In the genomic region with DNA sequence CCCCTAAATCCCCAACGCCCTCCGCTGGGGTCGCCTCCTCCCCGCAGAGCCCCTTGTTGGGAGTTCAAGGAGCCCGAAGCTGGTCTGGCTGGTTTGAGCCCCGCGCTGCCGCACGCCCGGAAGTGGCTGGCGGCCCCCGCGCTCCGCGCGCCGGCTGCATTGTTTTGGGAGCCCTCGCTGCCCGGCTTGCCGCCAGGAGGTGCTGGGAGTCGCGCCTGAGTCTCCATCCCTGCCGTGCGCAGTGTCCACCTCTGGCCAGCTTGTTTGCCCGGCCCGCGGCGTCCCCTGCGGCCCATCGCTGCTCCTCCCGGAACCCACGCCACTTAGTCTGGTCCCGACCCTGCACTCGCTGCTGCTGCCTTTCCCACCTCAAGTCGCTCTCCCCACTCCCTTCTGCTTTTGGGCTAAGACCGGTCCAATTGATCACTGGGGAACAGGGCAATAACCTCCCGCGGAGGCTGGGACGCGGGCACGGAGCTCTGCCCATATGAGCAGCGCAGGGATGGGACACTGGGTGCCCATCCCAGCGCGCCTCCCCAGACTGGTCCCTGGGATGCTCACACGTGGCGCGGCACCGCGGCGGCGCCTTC, we compare ENCODE assay signal across 8 cellular contexts. TPM values are rescaled to one million over a fixed set of nuclear protein-coding genes. Genes with fewer than 3 reads are reported as not detected.
A peak's percentile ranks its signal among the peaks of the same experiment; 100 is the strongest.
DNase-seq lines count a peak whose midpoint lies in the region; ATAC-seq and TF ChIP-seq lines count a peak whose summit lies in the region.

No MANE protein-coding gene starts in this region.

- H3K27ac Mint-ChIP-seq in nephron = peak overlapping the region in 2 of 3 experiments; percentile 84 to 90

- no peaks in the 10 kb centered on the region for H3K9me3 Mint-ChIP-seq in nephron

- peaks cover under 1% of the 10 kb centered on the region for H3K36me3 Mint-ChIP-seq in nephron (ENCODE audit: low read depth)

- peaks cover 82% of the 10 kb centered on the region for H3K27me3 Mint-ChIP-seq in nephron (ENCODE audit: low read depth)

- DNase-seq in BE2C = peak; percentile 21
- no peak for DNase-seq in effector memory CD4-positive, alpha-beta T cell
- no peak for DNase-seq in DMS79 (lab: John Stamatoyannopoulos, UW)
- no peak for DNase-seq in NCI-H446 treated with DMSO at 0.1 percent for 48 hours (lab: John Stamatoyannopoulos, UW)
- no peak for DNase-seq in amniotic stem cell (lab: John Stamatoyannopoulos, UW)

- TF ChIP-seq CTCF in BE2C (IDR thresholded peaks at IDR 0.05; ENCODE audit: low read depth, low read length) = 0 out of 2 replicates have a peak, but pooled peaks have one; percentile 3
- TF ChIP-seq CTCF in nephron (IDR thresholded peaks at IDR 0.05; ENCODE audit: unreplicated experiment in 3 of 3) = peak; percentile 20 to 51 (median 39)

- no peaks in the 10 kb centered on the region for H3K36me3 ChIP-seq in BE2C
- H3K36me3 ChIP-seq in HUES48 (ENCODE audit: control insufficient read depth, insufficient read depth, low read length) = no peaks in the 10 kb centered on the region
- H3K36me3 ChIP-seq in effector memory CD4-positive, alpha-beta T cell (ENCODE audit: control insufficient read depth, insufficient read depth, low read length) = no peaks in the 10 kb centered on the region

- H3K9me3 ChIP-seq in BE2C (no peaks in the 10 kb centered on the region), HUES48 (ENCODE audit: control insufficient read depth, insufficient read depth, low read length) (no peaks in the 10 kb centered on the region)
- no peaks in the 10 kb centered on the region for H3K9me3 ChIP-seq in effector memory CD4-positive, alpha-beta T cell (ENCODE audit: control insufficient read depth, low read length)

- H3K4me1 Mint-ChIP-seq in nephron = peaks cover 68% of the 10 kb centered on the region

- H3K27me3 ChIP-seq in BE2C (peaks cover 98% of the 10 kb centered on the region), HUES48 (ENCODE audit: control insufficient read depth, insufficient read depth, low read length) (peaks cover 40% of the 10 kb centered on the region)
- peaks cover 55% of the 10 kb centered on the region for H3K27me3 ChIP-seq in effector memory CD4-positive, alpha-beta T cell (replicated peaks; ENCODE audit: control insufficient read depth, insufficient read depth, low read length, poor library complexity, severe bottlenecking)

- H3K4me3 Mint-ChIP-seq in nephron = peak overlapping the region; percentile 86 to 97 (median 89)

- H3K4me1 ChIP-seq in BE2C (no peaks in the 10 kb centered on the region), HUES48 (ENCODE audit: control insufficient read depth, insufficient read depth, low read length) (peaks cover 32% of the 10 kb centered on the region)
- peaks cover 27% of the 10 kb centered on the region for H3K4me1 ChIP-seq in effector memory CD4-positive, alpha-beta T cell (ENCODE audit: control insufficient read depth, insufficient read depth, low read length, poor library complexity, severe bottlenecking)

- H3K27ac ChIP-seq in HUES48 (ENCODE audit: low read depth, low read length) = peak overlapping the region; percentile 98
- no peak overlapping the region for H3K27ac ChIP-seq in effector memory CD4-positive, alpha-beta T cell (ENCODE audit: insufficient read depth, low read length, poor library complexity, severe bottlenecking)

- H3K4me3 ChIP-seq in BE2C (ENCODE audit: low read depth, low read length) = no peak overlapping the region
- peak overlapping the region; percentile 70 for H3K4me3 ChIP-seq in HUES48 (ENCODE audit: low read depth, low read length)
- peak overlapping the region; percentile 34 for H3K4me3 ChIP-seq in effector memory CD4-positive, alpha-beta T cell (ENCODE audit: insufficient read depth, low read depth, low read length, poor library complexity, severe bottlenecking)

- no peak for ATAC-seq in GM18517 (IDR thresholded peaks at IDR 0.05; ENCODE audit: unreplicated experiment)

- peak overlapping the region; percentile 87 for H3K9ac ChIP-seq in HUES48 (ENCODE audit: low read depth, low read length)

RNA-seq across cellular contexts. Expression of gene SFRP2, which starts 2.2 kb away (rescaled TPM):
- not detected for polyA plus RNA-seq in BE2C (2012; ENCODE audit: insufficient read depth, insufficient read length, low read depth)

RNA-seq across cellular contexts. Expression of gene RNF175, which starts 31.2 kb away (rescaled TPM):
- polyA plus RNA-seq in BE2C (2012; ENCODE audit: insufficient read depth, insufficient read length, low read depth) = 1.3 TPM
